Comparison of ENCODE assay signal across 7 cellular contexts in genomic region chr12:45853550-45853949, GRCh38.
"Had no signal": no experiment of that assay in that cellular context is flagged by ENCODE, and none has a peak within 500 bp of the region (broad histone marks: within the 10 kb centered on the region; RNA-seq: fewer than 3 reads in every experiment).

No MANE protein-coding gene starts in this region.

- H3K9me3 Mint-ChIP-seq: GM23338, H9, HFFc6, IgD-negative memory B cell had no signal

- DNase-seq: H9, HFFc6 had no signal

- H3K27me3 Mint-ChIP-seq: IgD-negative memory B cell had no signal

- H3K4me3 ChIP-seq: GM23338 had no signal

- H3K4me1 Mint-ChIP-seq: GM23338, H9, IgD-negative memory B cell had no signal

- H3K4me3 Mint-ChIP-seq: GM23338, H9, HFFc6, IgD-negative memory B cell had no signal

- H3K27ac Mint-ChIP-seq: GM23338, H9, HFFc6, IgD-negative memory B cell had no signal

- ATAC-seq: GM23338, HCT116, HepG2 had no signal

- H3K27ac ChIP-seq: HL-60 had no signal
